Comparison of ENCODE assay signal across 1 cellular context in the genomic region with DNA sequence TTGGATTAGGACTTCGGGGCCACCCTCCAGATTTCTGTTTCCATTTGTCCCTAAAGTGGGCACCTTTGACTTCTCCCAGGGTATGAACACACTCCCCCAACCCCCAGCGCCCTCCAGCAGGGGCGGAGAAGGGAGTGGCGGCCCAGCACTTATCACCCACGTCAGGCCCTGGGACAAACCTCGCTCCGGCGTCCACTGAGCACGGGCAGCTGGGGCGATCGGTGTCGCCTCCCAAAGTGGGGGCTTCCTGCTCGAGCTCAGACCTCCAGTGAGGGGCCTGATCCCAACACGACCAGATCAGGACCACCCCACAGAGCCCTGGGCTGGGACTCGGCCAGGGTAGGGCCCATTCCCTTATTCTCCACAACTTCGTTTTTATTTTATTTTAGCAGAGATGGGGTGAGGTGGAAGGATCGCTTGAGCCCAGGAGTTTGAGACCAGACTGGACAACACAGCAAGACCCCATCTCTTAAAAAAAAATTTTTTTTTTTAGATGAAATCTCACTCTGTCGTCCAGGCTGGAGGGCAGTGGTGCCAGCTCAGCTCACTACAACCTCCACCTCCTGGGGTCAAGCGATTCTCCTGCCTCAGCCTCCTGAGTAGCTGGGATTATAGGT.
A peak's percentile ranks its signal among the peaks of the same experiment; 100 is the strongest.
TF ChIP-seq lines count a peak whose summit lies in the region.

No MANE protein-coding gene starts in this region.

TF ChIP-seq in K562, 482 proteins besides CTCF, POLR2A, EP300 and RAD21 (continues in another document):
- TF ChIP-seq ZKSCAN8 (CRISPR knock-in tag; IDR thresholded peaks at IDR 0.05) (no peak), JUND (IDR thresholded peaks at IDR 0.05; ENCODE audit: borderline replicate concordance, low read depth, low read length) (no peak), JUND (tag; IDR thresholded peaks at IDR 0.05; ENCODE audit: borderline replicate concordance, low read depth, low read length) (no peak), ZNF586 (CRISPR knock-in tag; conservative IDR thresholded peaks at IDR 0.05) (no peak), HNRNPL (IDR thresholded peaks at IDR 0.05; ENCODE audit: low read depth, low read length) (no peak), ZNF668 (CRISPR knock-in tag; IDR thresholded peaks at IDR 0.05) (no peak), ZNF121 (CRISPR knock-in tag; conservative IDR thresholded peaks at IDR 0.05) (peak; percentile 97), HIVEP1 (CRISPR knock-in tag; IDR thresholded peaks at IDR 0.05) (no peak), ZNF324 (CRISPR knock-in tag; IDR thresholded peaks at IDR 0.05) (no peak), ZBTB1 (CRISPR knock-in tag; IDR thresholded peaks at IDR 0.05; ENCODE audit: borderline replicate concordance, low read depth) (no peak), ZBTB7A (IDR thresholded peaks at IDR 0.05; ENCODE audit: borderline replicate concordance, control insufficient read depth, low read depth, low read length) (peak; percentile 43; the same call in 1 of the 2 replicates), ZBTB8A (IDR thresholded peaks at IDR 0.05; ENCODE audit: partially characterized antibody) (no peak), PHTF2 (CRISPR knock-in tag; IDR thresholded peaks at IDR 0.05) (no peak), TFAM (CRISPR knock-in tag; conservative IDR thresholded peaks at IDR 0.05) (no peak), ATF1 (CRISPR knock-in tag; IDR thresholded peaks at IDR 0.05) (no peak), ATF1 (tag; IDR thresholded peaks at IDR 0.05) (peak; percentile 41; the same call in 1 of the 2 replicates), SMARCA4 (IDR thresholded peaks at IDR 0.05) (no peak), ZNF507 (tag; conservative IDR thresholded peaks at IDR 0.05) (no peak), ZC3H4 (CRISPR knock-in tag; IDR thresholded peaks at IDR 0.05; ENCODE audit: borderline replicate concordance) (no peak), ARNT (IDR thresholded peaks at IDR 0.05) (no peak), ESRRB (CRISPR knock-in tag; IDR thresholded peaks at IDR 0.05; ENCODE audit: borderline replicate concordance) (no peak), SAP30 (IDR thresholded peaks at IDR 0.05; ENCODE audit: borderline replicate concordance, insufficient read depth, low read depth, low read length, poor library complexity, severe bottlenecking) (no peak), CHD4 (IDR thresholded peaks at IDR 0.05; ENCODE audit: insufficient read depth, insufficient replicate concordance, low read depth, low read length, poor library complexity, severe bottlenecking) (no peak), C11orf30 (IDR thresholded peaks at IDR 0.05; ENCODE audit: low read depth) (no peak), ZNF253 (CRISPR knock-in tag; conservative IDR thresholded peaks at IDR 0.05) (no peak), NFATC3 (IDR thresholded peaks at IDR 0.05) (no peak), CREM (IDR thresholded peaks at IDR 0.05; ENCODE audit: low read depth) (peak; percentile 45; the same call in 1 of the 2 replicates), MAFF (IDR thresholded peaks at IDR 0.05; ENCODE audit: low read length) (no peak), SLC30A9 (CRISPR knock-in tag; IDR thresholded peaks at IDR 0.05) (no peak), ZFX (CRISPR knock-in tag; IDR thresholded peaks at IDR 0.05) (peak; percentile 74), FOXJ3 (CRISPR knock-in tag; IDR thresholded peaks at IDR 0.05) (no peak), GATAD2A (IDR thresholded peaks at IDR 0.05) (no peak), CREBBP (IDR thresholded peaks at IDR 0.05; ENCODE audit: low read depth, low read length) (no peak), POLR2G (IDR thresholded peaks at IDR 0.05; ENCODE audit: low read depth, low read length) (peak; percentile 69), FOS (IDR thresholded peaks at IDR 0.05; ENCODE audit: extremely low read depth, insufficient read length) (no peak), ZFP30 (CRISPR knock-in tag; IDR thresholded peaks at IDR 0.05; ENCODE audit: borderline replicate concordance) (no peak), MED1 (CRISPR knock-in tag; IDR thresholded peaks at IDR 0.05; ENCODE audit: borderline replicate concordance) (no peak), GABPA (tag; conservative IDR thresholded peaks at IDR 0.05; ENCODE audit: low read depth) (no peak), L3MBTL2 (IDR thresholded peaks at IDR 0.05) (peak; percentile 47; the same call in 1 of the 2 replicates), NR3C1 (CRISPR knock-in tag; IDR thresholded peaks at IDR 0.05) (no peak), ERF (CRISPR knock-in tag; IDR thresholded peaks at IDR 0.05) (no peak), ZNF197 (CRISPR knock-in tag; IDR thresholded peaks at IDR 0.05; ENCODE audit: low read depth) (no peak), CHD1 (IDR thresholded peaks at IDR 0.05; ENCODE audit: low read length) (no peak), NFRKB (IDR thresholded peaks at IDR 0.05; ENCODE audit: low read depth) (0 out of 2 replicates have a peak, but pooled peaks have one; percentile 11), TBP (optimal IDR thresholded peaks at IDR 0.05; ENCODE audit: low read depth, low read length) (peak; percentile 11), MAFG (tag; conservative IDR thresholded peaks at IDR 0.05) (no peak), ZNF165 (CRISPR knock-in tag; IDR thresholded peaks at IDR 0.05; ENCODE audit: borderline replicate concordance) (no peak), ZC3H11A (IDR thresholded peaks at IDR 0.05; ENCODE audit: low read depth, low read length) (no peak), NEUROD1 (IDR thresholded peaks at IDR 0.05; ENCODE audit: borderline replicate concordance, low read depth, low read length, partially characterized antibody) (no peak), ZNF12 (CRISPR knock-in tag; IDR thresholded peaks at IDR 0.05) (no peak), EGR1 (conservative IDR thresholded peaks at IDR 0.05) (peak; percentile 23; the same call in 1 of the 2 replicates), CBFA2T2 (conservative IDR thresholded peaks at IDR 0.05) (no peak), TFAP4 (CRISPR knock-in tag; IDR thresholded peaks at IDR 0.05; ENCODE audit: borderline replicate concordance) (peak; percentile 33; the same call in 1 of the 2 replicates), FOXP1 (CRISPR knock-in tag; IDR thresholded peaks at IDR 0.05) (no peak), ZNF347 (CRISPR knock-in tag; IDR thresholded peaks at IDR 0.05; ENCODE audit: low read depth) (no peak), ATF7 (IDR thresholded peaks at IDR 0.05) (0 out of 2 replicates have a peak, but pooled peaks have one; percentile 21), ZNF764 (CRISPR knock-in tag; IDR thresholded peaks at IDR 0.05; ENCODE audit: low read depth) (no peak)
- TF ChIP-seq, protein P1, sequence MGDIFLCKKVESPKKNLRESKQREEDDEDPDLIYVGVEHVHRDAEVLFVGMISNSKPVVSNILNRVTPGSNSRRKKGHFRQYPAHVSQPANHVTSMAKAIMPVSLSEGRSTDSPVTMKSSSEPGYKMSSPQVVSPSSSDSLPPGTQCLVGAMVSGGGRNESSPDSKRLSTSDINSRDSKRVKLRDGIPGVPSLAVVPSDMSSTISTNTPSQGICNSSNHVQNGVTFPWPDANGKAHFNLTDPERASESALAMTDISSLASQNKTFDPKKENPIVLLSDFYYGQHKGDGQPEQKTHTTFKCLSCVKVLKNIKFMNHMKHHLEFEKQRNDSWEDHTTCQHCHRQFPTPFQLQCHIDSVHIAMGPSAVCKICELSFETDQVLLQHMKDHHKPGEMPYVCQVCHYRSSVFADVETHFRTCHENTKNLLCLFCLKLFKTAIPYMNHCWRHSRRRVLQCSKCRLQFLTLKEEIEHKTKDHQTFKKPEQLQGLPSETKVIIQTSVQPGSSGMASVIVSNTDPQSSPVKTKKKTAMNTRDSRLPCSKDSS (IDR thresholded peaks at IDR 0.05; ENCODE audit: low read depth, partially characterized antibody) = no peak
- TF ChIP-seq, protein P2, sequence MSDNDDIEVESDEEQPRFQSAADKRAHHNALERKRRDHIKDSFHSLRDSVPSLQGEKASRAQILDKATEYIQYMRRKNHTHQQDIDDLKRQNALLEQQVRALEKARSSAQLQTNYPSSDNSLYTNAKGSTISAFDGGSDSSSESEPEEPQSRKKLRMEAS (CRISPR knock-in tag; IDR thresholded peaks at IDR 0.05) = no peak; the same call in none of the 2 replicates
- TF ChIP-seq, protein P3, sequence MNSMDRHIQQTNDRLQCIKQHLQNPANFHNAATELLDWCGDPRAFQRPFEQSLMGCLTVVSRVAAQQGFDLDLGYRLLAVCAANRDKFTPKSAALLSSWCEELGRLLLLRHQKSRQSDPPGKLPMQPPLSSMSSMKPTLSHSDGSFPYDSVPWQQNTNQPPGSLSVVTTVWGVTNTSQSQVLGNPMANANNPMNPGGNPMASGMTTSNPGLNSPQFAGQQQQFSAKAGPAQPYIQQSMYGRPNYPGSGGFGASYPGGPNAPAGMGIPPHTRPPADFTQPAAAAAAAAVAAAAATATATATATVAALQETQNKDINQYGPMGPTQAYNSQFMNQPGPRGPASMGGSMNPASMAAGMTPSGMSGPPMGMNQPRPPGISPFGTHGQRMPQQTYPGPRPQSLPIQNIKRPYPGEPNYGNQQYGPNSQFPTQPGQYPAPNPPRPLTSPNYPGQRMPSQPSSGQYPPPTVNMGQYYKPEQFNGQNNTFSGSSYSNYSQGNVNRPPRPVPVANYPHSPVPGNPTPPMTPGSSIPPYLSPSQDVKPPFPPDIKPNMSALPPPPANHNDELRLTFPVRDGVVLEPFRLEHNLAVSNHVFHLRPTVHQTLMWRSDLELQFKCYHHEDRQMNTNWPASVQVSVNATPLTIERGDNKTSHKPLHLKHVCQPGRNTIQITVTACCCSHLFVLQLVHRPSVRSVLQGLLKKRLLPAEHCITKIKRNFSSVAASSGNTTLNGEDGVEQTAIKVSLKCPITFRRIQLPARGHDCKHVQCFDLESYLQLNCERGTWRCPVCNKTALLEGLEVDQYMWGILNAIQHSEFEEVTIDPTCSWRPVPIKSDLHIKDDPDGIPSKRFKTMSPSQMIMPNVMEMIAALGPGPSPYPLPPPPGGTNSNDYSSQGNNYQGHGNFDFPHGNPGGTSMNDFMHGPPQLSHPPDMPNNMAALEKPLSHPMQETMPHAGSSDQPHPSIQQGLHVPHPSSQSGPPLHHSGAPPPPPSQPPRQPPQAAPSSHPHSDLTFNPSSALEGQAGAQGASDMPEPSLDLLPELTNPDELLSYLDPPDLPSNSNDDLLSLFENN (IDR thresholded peaks at IDR 0.05; ENCODE audit: low read depth in 2 of 2, low read length in 2 of 2) = no peak
- TF ChIP-seq, protein P4, sequence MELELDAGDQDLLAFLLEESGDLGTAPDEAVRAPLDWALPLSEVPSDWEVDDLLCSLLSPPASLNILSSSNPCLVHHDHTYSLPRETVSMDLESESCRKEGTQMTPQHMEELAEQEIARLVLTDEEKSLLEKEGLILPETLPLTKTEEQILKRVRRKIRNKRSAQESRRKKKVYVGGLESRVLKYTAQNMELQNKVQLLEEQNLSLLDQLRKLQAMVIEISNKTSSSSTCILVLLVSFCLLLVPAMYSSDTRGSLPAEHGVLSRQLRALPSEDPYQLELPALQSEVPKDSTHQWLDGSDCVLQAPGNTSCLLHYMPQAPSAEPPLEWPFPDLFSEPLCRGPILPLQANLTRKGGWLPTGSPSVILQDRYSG (tag; conservative IDR thresholded peaks at IDR 0.05; ENCODE audit: low read depth) = 0 out of 2 replicates have a peak, but pooled peaks have one; percentile 9
- TF ChIP-seq, protein P5, sequence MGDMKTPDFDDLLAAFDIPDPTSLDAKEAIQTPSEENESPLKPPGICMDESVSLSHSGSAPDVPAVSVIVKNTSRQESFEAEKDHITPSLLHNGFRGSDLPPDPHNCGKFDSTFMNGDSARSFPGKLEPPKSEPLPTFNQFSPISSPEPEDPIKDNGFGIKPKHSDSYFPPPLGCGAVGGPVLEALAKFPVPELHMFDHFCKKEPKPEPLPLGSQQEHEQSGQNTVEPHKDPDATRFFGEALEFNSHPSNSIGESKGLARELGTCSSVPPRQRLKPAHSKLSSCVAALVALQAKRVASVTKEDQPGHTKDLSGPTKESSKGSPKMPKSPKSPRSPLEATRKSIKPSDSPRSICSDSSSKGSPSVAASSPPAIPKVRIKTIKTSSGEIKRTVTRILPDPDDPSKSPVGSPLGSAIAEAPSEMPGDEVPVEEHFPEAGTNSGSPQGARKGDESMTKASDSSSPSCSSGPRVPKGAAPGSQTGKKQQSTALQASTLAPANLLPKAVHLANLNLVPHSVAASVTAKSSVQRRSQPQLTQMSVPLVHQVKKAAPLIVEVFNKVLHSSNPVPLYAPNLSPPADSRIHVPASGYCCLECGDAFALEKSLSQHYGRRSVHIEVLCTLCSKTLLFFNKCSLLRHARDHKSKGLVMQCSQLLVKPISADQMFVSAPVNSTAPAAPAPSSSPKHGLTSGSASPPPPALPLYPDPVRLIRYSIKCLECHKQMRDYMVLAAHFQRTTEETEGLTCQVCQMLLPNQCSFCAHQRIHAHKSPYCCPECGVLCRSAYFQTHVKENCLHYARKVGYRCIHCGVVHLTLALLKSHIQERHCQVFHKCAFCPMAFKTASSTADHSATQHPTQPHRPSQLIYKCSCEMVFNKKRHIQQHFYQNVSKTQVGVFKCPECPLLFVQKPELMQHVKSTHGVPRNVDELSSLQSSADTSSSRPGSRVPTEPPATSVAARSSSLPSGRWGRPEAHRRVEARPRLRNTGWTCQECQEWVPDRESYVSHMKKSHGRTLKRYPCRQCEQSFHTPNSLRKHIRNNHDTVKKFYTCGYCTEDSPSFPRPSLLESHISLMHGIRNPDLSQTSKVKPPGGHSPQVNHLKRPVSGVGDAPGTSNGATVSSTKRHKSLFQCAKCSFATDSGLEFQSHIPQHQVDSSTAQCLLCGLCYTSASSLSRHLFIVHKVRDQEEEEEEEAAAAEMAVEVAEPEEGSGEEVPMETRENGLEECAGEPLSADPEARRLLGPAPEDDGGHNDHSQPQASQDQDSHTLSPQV (IDR thresholded peaks at IDR 0.05) = peak; percentile 39; the same call in 1 of the 2 replicates
- TF ChIP-seq, protein P6, sequence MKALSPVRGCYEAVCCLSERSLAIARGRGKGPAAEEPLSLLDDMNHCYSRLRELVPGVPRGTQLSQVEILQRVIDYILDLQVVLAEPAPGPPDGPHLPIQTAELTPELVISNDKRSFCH (CRISPR knock-in tag; IDR thresholded peaks at IDR 0.05) = no peak
- TF ChIP-seq, protein P6 (tag; IDR thresholded peaks at IDR 0.05) = no peak
- TF ChIP-seq, protein P7, sequence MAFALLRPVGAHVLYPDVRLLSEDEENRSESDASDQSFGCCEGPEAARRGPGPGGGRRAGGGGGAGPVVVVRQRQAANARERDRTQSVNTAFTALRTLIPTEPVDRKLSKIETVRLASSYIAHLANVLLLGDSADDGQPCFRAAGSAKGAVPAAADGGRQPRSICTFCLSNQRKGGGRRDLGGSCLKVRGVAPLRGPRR (CRISPR knock-in tag; IDR thresholded peaks at IDR 0.05) = no peak
